Comparison of ENCODE assay signal across 16 cellular contexts in the genomic region with DNA sequence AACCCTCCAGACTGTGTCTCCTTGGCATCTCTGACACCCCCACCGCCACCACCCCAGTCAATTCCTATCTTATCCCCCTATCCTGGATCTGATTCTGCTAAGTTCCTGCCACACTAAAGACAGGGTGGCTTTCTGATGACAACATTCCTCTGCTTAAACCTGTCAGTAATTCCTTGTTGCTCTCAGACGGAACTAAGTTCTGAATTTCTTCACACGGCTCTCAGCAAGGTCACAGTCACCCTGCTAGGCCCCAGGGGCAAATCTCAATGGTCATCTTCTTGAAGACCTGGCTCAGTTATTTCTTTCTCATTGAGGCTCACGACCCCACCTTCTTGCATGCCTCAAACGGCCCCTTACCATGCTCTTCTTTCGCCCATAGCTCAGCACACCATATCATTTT. TPM values are rescaled to one million over a fixed set of nuclear protein-coding genes. Genes with fewer than 3 reads are reported as not detected.
DNase-seq lines count a peak whose midpoint lies in the region; ATAC-seq and TF ChIP-seq lines count a peak whose summit lies in the region.
"Had no signal": no experiment of that assay in that cellular context is flagged by ENCODE, and none has a peak within 500 bp of the region (broad histone marks: within the 10 kb centered on the region; RNA-seq: fewer than 3 reads in every experiment).

No MANE protein-coding gene starts in this region.

- no peaks in the 10 kb centered on the region for H3K36me3 ChIP-seq in brain microvascular endothelial cell (replicated peaks)
- H3K36me3 ChIP-seq: BE2C had no signal

- no peaks in the 10 kb centered on the region for H3K27me3 Mint-ChIP-seq in stimulated activated naive CD8-positive, alpha-beta T cell treated with anti-CD3 and anti-CD28 coated beads, Interleukin-15, Interleukin-2, amounts not matched to agents 100 ng/mL and 50 ng/mL, for 24 hours
- H3K27me3 Mint-ChIP-seq in stimulated activated naive CD8-positive, alpha-beta T cell treated with anti-CD3 and anti-CD28 coated beads, Interleukin-15, amount 100 ng/mL, for 72 hours = peaks cover 16% of the 10 kb centered on the region
- H3K27me3 Mint-ChIP-seq in natural killer cell (ENCODE audit: low read depth in 2 of 2) = no peaks in the 10 kb centered on the region
- H3K27me3 Mint-ChIP-seq in nephron progenitor cell (ENCODE audit: low read depth, poor library complexity) = peaks cover 14% of the 10 kb centered on the region
- H3K27me3 Mint-ChIP-seq in activated CD4-positive, alpha-beta T cell treated with anti-CD3 and anti-CD28 coated beads for 36 hours = peaks cover 7% of the 10 kb centered on the region

- peak overlapping the region; percentile 37 for H3K27ac Mint-ChIP-seq in stimulated activated naive CD8-positive, alpha-beta T cell treated with anti-CD3 and anti-CD28 coated beads, Interleukin-15, Interleukin-2, amounts not matched to agents 100 ng/mL and 50 ng/mL, for 24 hours
- no peak overlapping the region for H3K27ac Mint-ChIP-seq in stimulated activated naive CD8-positive, alpha-beta T cell treated with anti-CD3 and anti-CD28 coated beads, Interleukin-15, amount 100 ng/mL, for 72 hours
- H3K27ac Mint-ChIP-seq in natural killer cell (peak overlapping the region; percentile 88 to 94), nephron progenitor cell (no peak overlapping the region)
- H3K27ac Mint-ChIP-seq in activated CD4-positive, alpha-beta T cell treated with anti-CD3 and anti-CD28 coated beads for 36 hours = no peak overlapping the region

- TF ChIP-seq CTCF in brain microvascular endothelial cell (IDR thresholded peaks at IDR 0.05; ENCODE audit: low read depth, low read length, missing control alignments) (no peak), natural killer cell (IDR thresholded peaks at IDR 0.05) (no peak), nephron progenitor cell (IDR thresholded peaks at IDR 0.05) (no peak)

- no peak for DNase-seq in stimulated activated naive CD8-positive, alpha-beta T cell treated with anti-CD3 and anti-CD28 coated beads, Interleukin-15, amount 100 ng/mL, for 72 hours
- DNase-seq in brain microvascular endothelial cell (no peak), natural killer cell (no peak), Ammon's horn (ENCODE audit: low spot score) (no peak), nephron progenitor cell (no peak)
- no peak for DNase-seq in activated CD8-positive, alpha-beta memory T cell treated with anti-CD3 and anti-CD28 coated beads, Interleukin-2, amount 50 U/mL, for 4 hours
- DNase-seq in activated CD4-positive, alpha-beta T cell treated with anti-CD3 and anti-CD28 coated beads for 36 hours = no peak
- DNase-seq: activated CD4-positive, alpha-beta T cell treated with anti-CD3 and anti-CD28 coated beads for 4 hours; BE2C; effector memory CD4-positive, alpha-beta T cell; hippocampal formation; KG1 had no signal

- POLR2A ChIA-PET in activated CD4-positive, alpha-beta T cell treated with anti-CD3 and anti-CD28 coated beads for 36 hours (lab: Charles Lee) = no interaction called here

- H3K4me3 ChIP-seq in brain microvascular endothelial cell (ENCODE audit: low read depth, low read length) = no peak overlapping the region
- H3K4me3 ChIP-seq: mucosa of descending colon had no signal

- no peak overlapping the region for H3K4me3 Mint-ChIP-seq in stimulated activated naive CD8-positive, alpha-beta T cell treated with anti-CD3 and anti-CD28 coated beads, Interleukin-15, Interleukin-2, amounts not matched to agents 100 ng/mL and 50 ng/mL, for 24 hours
- H3K4me3 Mint-ChIP-seq in stimulated activated naive CD8-positive, alpha-beta T cell treated with anti-CD3 and anti-CD28 coated beads, Interleukin-15, amount 100 ng/mL, for 72 hours = peak overlapping the region in 1 of 2 donors; percentile 32
- peak overlapping the region; percentile 73 for H3K4me3 Mint-ChIP-seq in natural killer cell
- H3K4me3 Mint-ChIP-seq in nephron progenitor cell = no peak overlapping the region
- H3K4me3 Mint-ChIP-seq in activated CD4-positive, alpha-beta T cell treated with anti-CD3 and anti-CD28 coated beads for 36 hours = no peak overlapping the region

- intact Hi-C loops in natural killer cell (cut with micrococcal nuclease) = loop anchor here (5.0 kb wide), 2 partner anchors 371 to 841 kb away; no protein-coding TSS in a partner anchor
- intact Hi-C loops in activated CD4-positive, alpha-beta T cell treated with anti-CD3 and anti-CD28 coated beads for 36 hours (cut with DNase I, micrococcal nuclease) = loop anchor here (5.0 to 10.0 kb wide), 6 partner anchors 71 to 518 kb away; a partner anchor contains a TSS

- no peaks in the 10 kb centered on the region for H3K9me3 Mint-ChIP-seq in stimulated activated naive CD8-positive, alpha-beta T cell treated with anti-CD3 and anti-CD28 coated beads, Interleukin-15, Interleukin-2, amounts not matched to agents 100 ng/mL and 50 ng/mL, for 24 hours
- no peaks in the 10 kb centered on the region for H3K9me3 Mint-ChIP-seq in stimulated activated naive CD8-positive, alpha-beta T cell treated with anti-CD3 and anti-CD28 coated beads, Interleukin-15, amount 100 ng/mL, for 72 hours
- H3K9me3 Mint-ChIP-seq in natural killer cell (no peaks in the 10 kb centered on the region), nephron progenitor cell (no peaks in the 10 kb centered on the region)
- H3K9me3 Mint-ChIP-seq in activated CD4-positive, alpha-beta T cell treated with anti-CD3 and anti-CD28 coated beads for 36 hours (ENCODE audit: low read depth) = no peaks in the 10 kb centered on the region
- H3K9me3 Mint-ChIP-seq: activated naive CD4-positive, alpha-beta T cell treated with anti-CD3 and anti-CD28 coated beads, Interleukin-2, amount 50 U/mL, for 72 hours had no signal

- H3K36me3 Mint-ChIP-seq in stimulated activated naive CD8-positive, alpha-beta T cell treated with anti-CD3 and anti-CD28 coated beads, Interleukin-15, Interleukin-2, amounts not matched to agents 100 ng/mL and 50 ng/mL, for 24 hours (ENCODE audit: low read depth) = peaks cover 15% of the 10 kb centered on the region
- H3K36me3 Mint-ChIP-seq in natural killer cell (no peaks in the 10 kb centered on the region), nephron progenitor cell (ENCODE audit: low read depth) (no peaks in the 10 kb centered on the region)
- H3K36me3 Mint-ChIP-seq in activated CD4-positive, alpha-beta T cell treated with anti-CD3 and anti-CD28 coated beads for 36 hours (ENCODE audit: low read depth) = peaks cover 22% of the 10 kb centered on the region

- CTCF ChIA-PET in activated CD4-positive, alpha-beta T cell treated with anti-CD3 and anti-CD28 coated beads for 36 hours (lab: Charles Lee) = interaction anchor here (1.1 kb wide), 1 partner anchor 123 kb away, joined by 3 read pairs; no protein-coding TSS in a partner anchor

- H3K4me1 Mint-ChIP-seq in stimulated activated naive CD8-positive, alpha-beta T cell treated with anti-CD3 and anti-CD28 coated beads, Interleukin-15, Interleukin-2, amounts not matched to agents 100 ng/mL and 50 ng/mL, for 24 hours (ENCODE audit: low read depth) = peaks cover 80% of the 10 kb centered on the region
- H3K4me1 Mint-ChIP-seq in stimulated activated naive CD8-positive, alpha-beta T cell treated with anti-CD3 and anti-CD28 coated beads, Interleukin-15, amount 100 ng/mL, for 72 hours = peaks cover 72% of the 10 kb centered on the region
- H3K4me1 Mint-ChIP-seq in natural killer cell = peaks cover 71 to 73% of the 10 kb centered on the region in 2 donors
- peaks cover 66% of the 10 kb centered on the region for H3K4me1 Mint-ChIP-seq in nephron progenitor cell
- H3K4me1 Mint-ChIP-seq in activated CD4-positive, alpha-beta T cell treated with anti-CD3 and anti-CD28 coated beads for 36 hours = peaks cover 66% of the 10 kb centered on the region

- peak overlapping the region; percentile 90 for H3K27ac ChIP-seq in brain microvascular endothelial cell

- H3K27me3 ChIP-seq in brain microvascular endothelial cell (replicated peaks) = no peaks in the 10 kb centered on the region
- H3K27me3 ChIP-seq: BE2C had no signal

- in situ Hi-C loops in brain microvascular endothelial cell (cut with HindIII; ENCODE audit: low pct_ligation_motif_present, low sequenced_read_pairs) = no loop called here

- ATAC-seq in stimulated activated naive CD8-positive, alpha-beta T cell treated with anti-CD3 and anti-CD28 coated beads, Interleukin-15, amount 100 ng/mL, for 72 hours = no peak
- ATAC-seq in natural killer cell = no peak
- no peak for ATAC-seq in activated CD4-positive, alpha-beta T cell treated with anti-CD3 and anti-CD28 coated beads for 36 hours
- ATAC-seq: activated naive CD4-positive, alpha-beta T cell treated with anti-CD3 and anti-CD28 coated beads, Interleukin-2, amount 50 U/mL, for 72 hours had no signal

RNA-seq across cellular contexts. Expression of a gene that starts 7.6 kb away (rescaled TPM):
- total RNA-seq in natural killer cell = 100 to 1,000 TPM in 2 of 3 donors, 10 to 100 TPM in 1; 83.9 to 150 (median 114) TPM
- total RNA-seq in activated CD4-positive, alpha-beta T cell treated with anti-CD3 and anti-CD28 coated beads for 36 hours = 10 to 100 TPM; 24.9 to 29.6 TPM
- total RNA-seq: H1 had no signal

Comparison
In these comparisons a context has a peak if more than half of its experiments do, and no peak if none do; other contexts are left out.
1. H3K27ac Mint-ChIP-seq: peak in stimulated activated naive CD8-positive, alpha-beta T cell treated with anti-CD3 and anti-CD28 coated beads, Interleukin-15, Interleukin-2, amounts not matched to agents 100 ng/mL and 50 ng/mL, for 24 hours (single experiment) and natural killer cell (2 of 2); none in stimulated activated naive CD8-positive, alpha-beta T cell treated with anti-CD3 and anti-CD28 coated beads, Interleukin-15, amount 100 ng/mL, for 72 hours (0 of 2), nephron progenitor cell (single experiment) and activated CD4-positive, alpha-beta T cell treated with anti-CD3 and anti-CD28 coated beads for 36 hours (single experiment).